15 cellular contexts compared by ENCODE assay signal in the genomic region with DNA sequence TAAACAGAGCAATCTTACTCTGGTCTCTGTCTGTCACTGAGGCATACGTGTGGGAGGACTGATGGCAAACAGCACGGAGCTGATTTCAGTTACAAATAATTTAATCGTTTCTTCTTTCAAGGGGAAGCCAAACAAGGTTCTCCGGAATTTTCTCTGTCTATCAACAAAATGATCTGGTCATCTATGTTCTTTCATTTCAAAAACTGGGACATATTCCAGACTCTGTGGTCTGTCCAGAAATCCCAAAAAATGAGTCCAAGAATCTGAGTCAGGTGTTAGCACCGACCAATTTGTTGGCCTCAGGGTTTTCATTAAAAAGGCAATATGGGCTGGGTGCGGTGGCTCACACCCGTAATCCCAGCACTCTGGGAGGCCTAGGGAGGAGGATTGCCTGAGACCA.
DNase-seq lines count a peak whose midpoint lies in the region; ATAC-seq and TF ChIP-seq lines count a peak whose summit lies in the region.
"Had no signal": no experiment of that assay in that cellular context is flagged by ENCODE, and none has a peak within 500 bp of the region (broad histone marks: within the 10 kb centered on the region; RNA-seq: fewer than 3 reads in every experiment).

No MANE protein-coding gene starts in this region.

- TF ChIP-seq EP300 in gastroesophageal sphincter (IDR thresholded peaks at IDR 0.05): no peak

- ATAC-seq in gastroesophageal sphincter (no peak), HG03439 (IDR thresholded peaks at IDR 0.05; ENCODE audit: unreplicated experiment) (no peak)
- ATAC-seq: CD8-positive, alpha-beta T cell; GM12878 had no signal

- WGBS in mammary epithelial cell (ENCODE audit: low coverage, missing lambda C conversion rate): 41% methylated on average over 5 of the region's 7 CpGs
- WGBS in hepatocyte (ENCODE audit: low lambda C conversion rate, missing lambda C conversion rate): 58% methylated on average over 7 of the region's 7 CpGs
- 32 to 55% methylated on average over 5 of the region's 7 CpGs for WGBS in gastroesophageal sphincter (ENCODE audit: low coverage in 1 of 2), 2 donors

- no peak for TF ChIP-seq POLR2A in gastroesophageal sphincter (IDR thresholded peaks at IDR 0.05)

- H3K4me1 ChIP-seq in OCI-LY7 (ENCODE audit: insufficient read depth, low read length, poor library complexity, severe bottlenecking): no peaks in the 10 kb centered on the region
- no peaks in the 10 kb centered on the region for H3K4me1 ChIP-seq in mammary epithelial cell (ENCODE audit: insufficient read depth, low read length)
- no peaks in the 10 kb centered on the region for H3K4me1 ChIP-seq in hepatocyte (ENCODE audit: insufficient read depth)
- H3K4me1 ChIP-seq in gastroesophageal sphincter: no peaks in the 10 kb centered on the region
- H3K4me1 ChIP-seq: BLaER1 treated with 17β-estradiol and CSF1 and Interleukin-3, amounts not matched to agents 10 nM and 100 nM had no signal

- H2AFZ ChIP-seq in OCI-LY7 (ENCODE audit: low read length): peak overlapping the region; percentile 35; the same call in 1 of the 2 replicates
- peak overlapping the region; percentile 8 for H2AFZ ChIP-seq in mammary epithelial cell (ENCODE audit: low read depth, low read length)
- H2AFZ ChIP-seq in hepatocyte: peak overlapping the region; percentile 24

- DNase-seq in G401 (ENCODE audit: low spot score): peak; percentile 17
- no peak for DNase-seq in OCI-LY7 (ENCODE audit: low spot score)
- DNase-seq in mammary epithelial cell: no peak
- no peak for DNase-seq in hepatocyte (ENCODE audit: low spot score)
- no peak for DNase-seq in NCI-H524 (lab: John Stamatoyannopoulos, UW)
- no peak for DNase-seq in stimulated activated CD4-positive, alpha-beta T cell treated with anti-CD3 and anti-CD28 coated beads, Interleukin-2, amount 100 ng/mL, for 48 hours
- DNase-seq: Calu3; CD8-positive, alpha-beta T cell; DMS79 treated with DMSO at 0.1 percent for 48 hours; H9 had no signal

- H3K4me3 ChIP-seq in OCI-LY7 (ENCODE audit: low read depth, low read length, poor library complexity, severe bottlenecking): no peak overlapping the region
- H3K4me3 ChIP-seq in mammary epithelial cell (replicated peaks in 1 of 3; ENCODE audit: insufficient read depth in 1 of 3, low read depth in 2 of 3, low read length in 3 of 3): no peak overlapping the region
- no peak overlapping the region for H3K4me3 ChIP-seq in hepatocyte
- no peak overlapping the region for H3K4me3 ChIP-seq in gastroesophageal sphincter
- H3K4me3 ChIP-seq: BLaER1 treated with 17β-estradiol and CSF1 and Interleukin-3, amounts not matched to agents 10 nM and 100 nM; GM12878 had no signal

- no TSS peak for BruUV-seq in OCI-LY7 (replicated peaks; lab: Mats Ljungman, UMichigan)
- no TSS peak for BruUV-seq in mammary epithelial cell (replicated peaks; lab: Mats Ljungman, UMichigan)

- H3K36me3 ChIP-seq in OCI-LY7 (ENCODE audit: insufficient read depth, low read length) (no peaks in the 10 kb centered on the region), mammary epithelial cell (ENCODE audit: insufficient read depth, low read length) (no peaks in the 10 kb centered on the region), hepatocyte (replicated peaks; ENCODE audit: insufficient read depth, low read depth) (no peaks in the 10 kb centered on the region), gastroesophageal sphincter (no peaks in the 10 kb centered on the region)
- H3K36me3 ChIP-seq: BLaER1 treated with 17β-estradiol and CSF1 and Interleukin-3, amounts not matched to agents 10 nM and 100 nM had no signal

- in situ Hi-C loops in G401 (cut with HindIII; ENCODE audit: low sequenced_read_pairs) (no loop called here), mammary epithelial cell (cut with MboI; ENCODE audit: low sequenced_read_pairs in 2 of 2) (no loop called here)

- no peaks in the 10 kb centered on the region for H3K27me3 ChIP-seq in mammary epithelial cell (ENCODE audit: insufficient read depth, low read length)
- H3K27me3 ChIP-seq in hepatocyte: no peaks in the 10 kb centered on the region
- H3K27me3 ChIP-seq in gastroesophageal sphincter: no peaks in the 10 kb centered on the region
- H3K27me3 ChIP-seq: BLaER1 treated with 17β-estradiol and CSF1 and Interleukin-3, amounts not matched to agents 10 nM and 100 nM had no signal

- dilution Hi-C loops in mammary epithelial cell (cut with HindIII; ENCODE audit: low sequenced_read_pairs): no loop called here

- no peaks in the 10 kb centered on the region for H3K9me2 ChIP-seq in OCI-LY7 (ENCODE audit: insufficient read depth, low read length)
- H3K9me2 ChIP-seq in hepatocyte (replicated peaks; ENCODE audit: insufficient read depth): no peaks in the 10 kb centered on the region

- CTCF ChIA-PET in OCI-LY7 (lab: Charles Lee; ENCODE audit: unreplicated experiment): no interaction called here
- CTCF ChIA-PET in mammary epithelial cell (lab: Charles Lee; ENCODE audit: low non-redundant PET): no interaction called here

- H3K27ac ChIP-seq in OCI-LY7 (ENCODE audit: low read depth, low read length, poor library complexity, severe bottlenecking) (no peak overlapping the region), mammary epithelial cell (ENCODE audit: insufficient read depth, low read depth, low read length) (no peak overlapping the region), hepatocyte (no peak overlapping the region), gastroesophageal sphincter (no peak overlapping the region)
- H3K27ac ChIP-seq: BLaER1 treated with 17β-estradiol and CSF1 and Interleukin-3, amounts not matched to agents 10 nM and 100 nM; HL-60 had no signal

- no peaks in the 10 kb centered on the region for H3K79me2 ChIP-seq in OCI-LY7 (ENCODE audit: insufficient read depth, low read depth, low read length)
- H3K79me2 ChIP-seq in mammary epithelial cell (ENCODE audit: insufficient read depth, low read length): no peaks in the 10 kb centered on the region
- H3K79me2 ChIP-seq in hepatocyte: no peaks in the 10 kb centered on the region

- intact Hi-C loops in OCI-LY7 (cut with micrococcal nuclease; ENCODE audit: unreplicated experiment) (no loop called here), mammary epithelial cell (cut with micrococcal nuclease) (no loop called here)

- no peaks in the 10 kb centered on the region for H3K9me3 ChIP-seq in OCI-LY7 (ENCODE audit: low read length)
- H3K9me3 ChIP-seq in mammary epithelial cell (replicated peaks; ENCODE audit: insufficient read depth, low read length): no peaks in the 10 kb centered on the region
- no peaks in the 10 kb centered on the region for H3K9me3 ChIP-seq in hepatocyte (ENCODE audit: low read depth)
- H3K9me3 ChIP-seq in gastroesophageal sphincter: no peaks in the 10 kb centered on the region

- POLR2A ChIA-PET in OCI-LY7 (lab: Charles Lee): interaction anchor here (0.6 to 1.0 kb wide), 2 partner anchors 33 to 1306 kb away, joined by 3 to 5 read pairs; no protein-coding TSS in a partner anchor

- H4K20me1 ChIP-seq in OCI-LY7 (ENCODE audit: insufficient read depth, low read length) (no peaks in the 10 kb centered on the region), mammary epithelial cell (ENCODE audit: insufficient read depth, low read length) (no peaks in the 10 kb centered on the region), hepatocyte (ENCODE audit: insufficient read depth, poor library complexity, severe bottlenecking) (no peaks in the 10 kb centered on the region)
- H4K20me1 ChIP-seq: BLaER1 treated with 17β-estradiol and CSF1 and Interleukin-3, amounts not matched to agents 10 nM and 100 nM had no signal

- TF ChIP-seq CTCF in OCI-LY7 (conservative IDR thresholded peaks at IDR 0.05; ENCODE audit: low read length) (no peak), mammary epithelial cell (conservative IDR thresholded peaks at IDR 0.05 in 1 of 2, IDR thresholded peaks at IDR 0.05 in 1 of 2; ENCODE audit: extremely low read depth in 1 of 2, insufficient read depth in 1 of 2, low read depth in 1 of 2, low read length in 2 of 2) (no peak), hepatocyte (IDR thresholded peaks at IDR 0.05; ENCODE audit: poor library complexity) (no peak), gastroesophageal sphincter (IDR thresholded peaks at IDR 0.05) (no peak)

- H3K4me2 ChIP-seq in OCI-LY7 (ENCODE audit: low read length): no peak overlapping the region
- no peak overlapping the region for H3K4me2 ChIP-seq in mammary epithelial cell (ENCODE audit: insufficient read depth, low read depth, low read length)
- no peak overlapping the region for H3K4me2 ChIP-seq in hepatocyte
- H3K4me2 ChIP-seq: BLaER1 treated with 17β-estradiol and CSF1 and Interleukin-3, amounts not matched to agents 10 nM and 100 nM had no signal

- no peak overlapping the region for H3K9ac ChIP-seq in mammary epithelial cell (ENCODE audit: insufficient read depth, low read length)
- H3K9ac ChIP-seq: BLaER1 treated with 17β-estradiol and CSF1 and Interleukin-3, amounts not matched to agents 10 nM and 100 nM had no signal
